In genomic region chr9:77820293-77820954, GRCh38 we compare ENCODE assay signal across 9 cellular contexts.
DNase-seq lines count a peak whose midpoint lies in the region; ATAC-seq, FAIRE-seq and TF ChIP-seq lines count a peak whose summit lies in the region.
"Had no signal": no experiment of that assay in that cellular context is flagged by ENCODE, and none has a peak within 500 bp of the region (broad histone marks: within the 10 kb centered on the region; RNA-seq: fewer than 3 reads in every experiment).

No MANE protein-coding gene starts in this region.

- no peak overlapping the region for H3K4me2 ChIP-seq in keratinocyte (ENCODE audit: control insufficient read depth, extremely low read depth, insufficient read depth, low read depth, low read length)

- no peak for ATAC-seq in GM21576 (IDR thresholded peaks at IDR 0.05; ENCODE audit: unreplicated experiment)
- no peak for ATAC-seq in GM18511 (IDR thresholded peaks at IDR 0.05; ENCODE audit: unreplicated experiment)

- no peak overlapping the region for H3K27ac ChIP-seq in keratinocyte (ENCODE audit: control insufficient read depth, insufficient read depth, low read length)

- no peak overlapping the region for H3K4me3 ChIP-seq in keratinocyte (ENCODE audit: control insufficient read depth in 2 of 3, extremely low read depth in 1 of 3, insufficient read depth in 2 of 3, low read depth in 1 of 3, low read length in 3 of 3)

- peaks cover 6% of the 10 kb centered on the region for H3K4me1 ChIP-seq in keratinocyte (ENCODE audit: control insufficient read depth, extremely low read depth, insufficient read depth, low read length)

- H3K27me3 Mint-ChIP-seq in activated T-helper 2 cell treated with anti-CD3 and anti-CD28 coated beads, Interferon-gamma antibody, Interleukin-2, Interleukin-4, amounts not matched to agents 10 μg/mL and 5 μg/mL and 100 μg/mL, durations not matched to agents 14 hours and 24 hours and 36 hours (ENCODE audit: low read depth), result no peaks in the 10 kb centered on the region

- peaks cover 41% of the 10 kb centered on the region for H3K4me1 Mint-ChIP-seq in activated T-helper 2 cell treated with anti-CD3 and anti-CD28 coated beads, Interferon-gamma antibody, Interleukin-2, Interleukin-4, amounts not matched to agents 10 μg/mL and 5 μg/mL and 100 μg/mL, durations not matched to agents 14 hours and 24 hours and 36 hours (ENCODE audit: low read depth)

- no peaks in the 10 kb centered on the region for H3K9me3 ChIP-seq in keratinocyte (ENCODE audit: control insufficient read depth, low read depth, low read length)

- TF ChIP-seq CTCF in keratinocyte (optimal IDR thresholded peaks at IDR 0.05 in 1 of 3, IDR thresholded peaks at IDR 0.05 in 1 of 3, conservative IDR thresholded peaks at IDR 0.05 in 1 of 3; ENCODE audit: extremely low read depth in 1 of 3, insufficient read depth in 2 of 3, low read length in 3 of 3), result no peak

- peaks cover 1 to 3% of the 10 kb centered on the region in 2 experiments for H3K36me3 ChIP-seq in keratinocyte (ENCODE audit: control insufficient read depth in 2 of 2, extremely low read depth in 1 of 2, insufficient read depth in 2 of 2, low read length in 2 of 2)

- peak; percentile 37 for DNase-seq in AG08396 (ENCODE audit: low spot score)
- DNase-seq in HS-5 (ENCODE audit: low read depth), result peak; percentile 73
- no peak for DNase-seq in activated T-helper 2 cell treated with anti-CD3 and anti-CD28 coated beads, Interferon-gamma antibody, Interleukin-2, Interleukin-4, amounts not matched to agents 10 μg/mL and 5 μg/mL and 100 μg/mL, durations not matched to agents 14 hours and 24 hours and 36 hours (ENCODE audit: low spot score)
- no peak for DNase-seq in keratinocyte (ENCODE audit: low read depth, low spot score)
- DNase-seq in NCI-H1417 treated with DMSO at 0.1 percent for 48 hours (lab: John Stamatoyannopoulos, UW), result no peak
- no peak for DNase-seq in Ammon's horn (ENCODE audit: low spot score)
- DNase-seq: activated gamma-delta T cell had no signal

- H3K9me3 Mint-ChIP-seq in activated T-helper 2 cell treated with anti-CD3 and anti-CD28 coated beads, Interferon-gamma antibody, Interleukin-2, Interleukin-4, amounts not matched to agents 10 μg/mL and 5 μg/mL and 100 μg/mL, durations not matched to agents 14 hours and 24 hours and 36 hours, result no peaks in the 10 kb centered on the region

- intact Hi-C loops in activated T-helper 2 cell treated with anti-CD3 and anti-CD28 coated beads, Interferon-gamma antibody, Interleukin-2, Interleukin-4, amounts not matched to agents 10 μg/mL and 5 μg/mL and 100 μg/mL, durations not matched to agents 14 hours and 24 hours and 36 hours (cut with micrococcal nuclease), result no loop called here

- peaks cover 2% of the 10 kb centered on the region for H3K79me2 ChIP-seq in keratinocyte (ENCODE audit: control insufficient read depth, insufficient read depth, low read length)

- H3K9me1 ChIP-seq in keratinocyte (ENCODE audit: control insufficient read depth, extremely low read depth, insufficient read depth, low read length), result no peaks in the 10 kb centered on the region

- H3K27me3 ChIP-seq in keratinocyte (ENCODE audit: control insufficient read depth, extremely low read depth, insufficient read depth, low read length), result no peaks in the 10 kb centered on the region

- H4K20me1 ChIP-seq in keratinocyte (ENCODE audit: control insufficient read depth, extremely low read depth, insufficient read depth, low read length), result no peaks in the 10 kb centered on the region

- H3K4me3 Mint-ChIP-seq in activated T-helper 2 cell treated with anti-CD3 and anti-CD28 coated beads, Interferon-gamma antibody, Interleukin-2, Interleukin-4, amounts not matched to agents 10 μg/mL and 5 μg/mL and 100 μg/mL, durations not matched to agents 14 hours and 24 hours and 36 hours (ENCODE audit: low read depth), result no peak overlapping the region

- dilution Hi-C loops in keratinocyte (cut with MboI; ENCODE audit: extremely low pct_ligation_motif_present, low sequenced_read_pairs), result no loop called here

- no peak overlapping the region for H3K9ac ChIP-seq in keratinocyte (ENCODE audit: control insufficient read depth, extremely low read depth, insufficient read depth, low read length)

- H3K36me3 Mint-ChIP-seq in activated T-helper 2 cell treated with anti-CD3 and anti-CD28 coated beads, Interferon-gamma antibody, Interleukin-2, Interleukin-4, amounts not matched to agents 10 μg/mL and 5 μg/mL and 100 μg/mL, durations not matched to agents 14 hours and 24 hours and 36 hours (ENCODE audit: low read depth), result peaks cover 18% of the 10 kb centered on the region

- H3K27ac Mint-ChIP-seq in activated T-helper 2 cell treated with anti-CD3 and anti-CD28 coated beads, Interferon-gamma antibody, Interleukin-2, Interleukin-4, amounts not matched to agents 10 μg/mL and 5 μg/mL and 100 μg/mL, durations not matched to agents 14 hours and 24 hours and 36 hours, result peak overlapping the region; percentile 58

- FAIRE-seq in keratinocyte (lab: Jason Lieb, UNC), result peak; percentile 96

- no peak overlapping the region for H2AFZ ChIP-seq in keratinocyte (ENCODE audit: control insufficient read depth, low read length)

Comparison
In these comparisons a context has a peak if more than half of its experiments do, and no peak if none do; other contexts are left out.
1. DNase-seq: peak in AG08396 (single experiment) and HS-5 (single experiment); none in activated T-helper 2 cell treated with anti-CD3 and anti-CD28 coated beads, Interferon-gamma antibody, Interleukin-2, Interleukin-4, amounts not matched to agents 10 μg/mL and 5 μg/mL and 100 μg/mL, durations not matched to agents 14 hours and 24 hours and 36 hours (single experiment), keratinocyte (single experiment), NCI-H1417 treated with DMSO at 0.1 percent for 48 hours (single experiment) and Ammon's horn (single experiment).